In genomic region chr17:4583796-4584124, GRCh38 we compare ENCODE assay signal across 9 cellular contexts. TPM values are rescaled to one million over a fixed set of nuclear protein-coding genes. Genes with fewer than 3 reads are reported as not detected.
A peak's percentile ranks its signal among the peaks of the same experiment; 100 is the strongest.
DNase-seq lines count a peak whose midpoint lies in the region; ATAC-seq and TF ChIP-seq lines count a peak whose summit lies in the region.
"Had no signal": no experiment of that assay in that cellular context is flagged by ENCODE, and none has a peak within 500 bp of the region (broad histone marks: within the 10 kb centered on the region; RNA-seq: fewer than 3 reads in every experiment).

No MANE protein-coding gene starts in this region.

- H3K4me3 ChIP-seq in Caco-2 (ENCODE audit: low read depth, low read length) (peak overlapping the region; percentile 71), cardiac fibroblast (replicated peaks in 1 of 2; ENCODE audit: low read depth in 2 of 2, low read length in 2 of 2) (peak overlapping the region in 1 of 2 donors; percentile 23), right lobe of liver (peak overlapping the region; percentile 21 to 36 (median 33)), urinary bladder (ENCODE audit: low read depth, low read length) (peak overlapping the region; percentile 43)

- TF ChIP-seq POLR2A in right lobe of liver (IDR thresholded peaks at IDR 0.05) = no peak

- H3K9me3 Mint-ChIP-seq in Caco-2 (ENCODE audit: unreplicated experiment) = no peaks in the 10 kb centered on the region

- H3K36me3 ChIP-seq in Caco-2 (ENCODE audit: control insufficient read depth, insufficient read depth, low read length) (no peaks in the 10 kb centered on the region), right lobe of liver (no peaks in the 10 kb centered on the region), urinary bladder (ENCODE audit: insufficient read depth) (no peaks in the 10 kb centered on the region)

- H3K27ac ChIP-seq in right lobe of liver = no peak overlapping the region
- H3K27ac ChIP-seq in urinary bladder (ENCODE audit: low read depth) = no peak overlapping the region

- ATAC-seq in right lobe of liver (peak; percentile 5 to 27 (median 18)), HG03045 (IDR thresholded peaks at IDR 0.05; ENCODE audit: unreplicated experiment) (no peak), HG03354 (IDR thresholded peaks at IDR 0.05; ENCODE audit: poor library complexity, severe bottlenecking, unreplicated experiment) (no peak)

- H3K27ac Mint-ChIP-seq in Caco-2 (ENCODE audit: unreplicated experiment) = peak overlapping the region; percentile 75

- H3K9me3 ChIP-seq in Caco-2 (no peaks in the 10 kb centered on the region), right lobe of liver (no peaks in the 10 kb centered on the region)

- H3K27me3 Mint-ChIP-seq in Caco-2 (ENCODE audit: insufficient read depth, unreplicated experiment) = no peaks in the 10 kb centered on the region

- DNase-seq in Caco-2 (peak; percentile 76 to 77), NCI-H146 treated with DMSO at 0.1 percent for 48 hours (lab: John Stamatoyannopoulos, UW; ENCODE audit: unreplicated experiment) (peak; percentile 25), cardiac fibroblast (ENCODE audit: low read depth in 2 of 2) (peak in 1 of 2 donors; percentile 25), right lobe of liver (no peak), Ammon's horn (ENCODE audit: low spot score) (no peak)

- CTCF ChIA-PET in Caco-2 (lab: Charles Lee) = interaction anchor here (1.7 to 2.1 kb wide), 2 partner anchors 17 to 26 kb away, joined by 11 to 14 read pairs; no protein-coding TSS in a partner anchor

- H3K4me3 Mint-ChIP-seq in Caco-2 (ENCODE audit: unreplicated experiment) = peak overlapping the region; percentile 84

- no peaks in the 10 kb centered on the region for H3K27me3 ChIP-seq in Caco-2 (replicated peaks; ENCODE audit: control insufficient read depth, insufficient read depth, low read length)
- H3K27me3 ChIP-seq in right lobe of liver = peaks cover 6 to 7% of the 10 kb centered on the region in 2 donors

- H3K4me1 ChIP-seq in Caco-2 (peaks cover 20% of the 10 kb centered on the region; the same call in 1 of the 2 replicates), right lobe of liver (peaks cover 0 to 10% (median 3%) of the 10 kb centered on the region in 4 donors), urinary bladder (ENCODE audit: insufficient read depth) (no peaks in the 10 kb centered on the region)

- TF ChIP-seq CTCF in Caco-2 (IDR thresholded peaks at IDR 0.05; ENCODE audit: insufficient read depth in 1 of 2, low read depth in 1 of 2, low read length in 1 of 2, severe bottlenecking in 1 of 2, unreplicated experiment in 1 of 2) (peak; percentile 26 to 45), cardiac fibroblast (IDR thresholded peaks at IDR 0.05; ENCODE audit: low read depth, low read length) (peak; percentile 28), right lobe of liver (IDR thresholded peaks at IDR 0.05) (peak in 1 of 4 donors; percentile 13)

- WGBS in right lobe of liver (ENCODE audit: insufficient coverage, low coverage, low lambda C conversion rate, missing lambda C conversion rate) = 51% methylated on average over 5 of the region's 15 CpGs
- WGBS in urinary bladder = 13% methylated on average over 15 of the region's 15 CpGs

- intact Hi-C loops in Caco-2 (cut with micrococcal nuclease; ENCODE audit: unreplicated experiment) = loop anchor here (2.0 kb wide), 1 partner anchor 17 kb away; no protein-coding TSS in a partner anchor
- intact Hi-C loops in right lobe of liver (cut with DNase I) = no loop called here

- peaks cover 13% of the 10 kb centered on the region for H3K36me3 Mint-ChIP-seq in Caco-2 (ENCODE audit: insufficient read depth, unreplicated experiment)

- POLR2A ChIA-PET in Caco-2 (lab: Charles Lee) = interaction anchor here (0.6 to 2.0 kb wide), 4 partner anchors 10 to 857 kb away, joined by 3 to 19 read pairs (median 6); no protein-coding TSS in a partner anchor

- H3K4me1 Mint-ChIP-seq in Caco-2 (ENCODE audit: low read depth, unreplicated experiment) = peaks cover 12% of the 10 kb centered on the region

- TSS peak; percentile 53 for BruUV-seq in Caco-2 (replicated peaks; lab: Mats Ljungman, UMichigan)

RNA-seq across cellular contexts. Expression of gene SMTNL2, which starts 0.6 kb away (rescaled TPM):
- total RNA-seq in Caco-2 (2022) (38.8 and 39.3 TPM in 2 replicates), right lobe of liver (under 1 TPM in 3 of 6 experiments, not detected in 3; 0.12 to 0.25 (median 0.14) TPM), urinary bladder (8.0 TPM)
- polyA plus RNA-seq in urinary bladder = 5.0 TPM
- total RNA-seq: pulmonary artery endothelial cell had no signal

RNA-seq across cellular contexts. Expression of gene GGT6, which starts 23.4 kb away (rescaled TPM):
- total RNA-seq in Caco-2 (2022) (not detected in 2 replicates), right lobe of liver (under 1 TPM; 0.09 to 0.92 (median 0.27) TPM), urinary bladder (13.0 TPM)
- 11.5 TPM for polyA plus RNA-seq in urinary bladder
- total RNA-seq: pulmonary artery endothelial cell had no signal

RNA-seq across cellular contexts. Expression of gene MYBBP1A, which starts 28.6 kb away (rescaled TPM):
- total RNA-seq in Caco-2 (2022) (44.5 and 47.4 TPM in 2 replicates), right lobe of liver (10 to 100 TPM; 16.3 to 32.0 (median 23.7) TPM), urinary bladder (20.7 TPM)
- polyA plus RNA-seq in urinary bladder = 29.8 TPM

RNA-seq across cellular contexts. Expression of gene ALOX15, which starts 57.7 kb away (rescaled TPM):
- total RNA-seq in Caco-2 (2022) (0.21 and 0.50 TPM in 2 replicates), right lobe of liver (under 1 TPM in 4 of 6 experiments, not detected in 2; 0.09 to 0.53 (median 0.28) TPM), urinary bladder (2.6 TPM)
- polyA plus RNA-seq in urinary bladder = 0.06 TPM
- total RNA-seq: pulmonary artery endothelial cell had no signal

Comparison
In these comparisons a context has a peak if more than half of its experiments do, and no peak if none do; other contexts are left out.
1. DNase-seq: peak in Caco-2 (2 of 2) and NCI-H146 treated with DMSO at 0.1 percent for 48 hours (single experiment); none in right lobe of liver (0 of 3) and Ammon's horn (single experiment).
2. ATAC-seq: peak in right lobe of liver (4 of 4); none in HG03045 (single experiment) and HG03354 (single experiment).